In genomic region chr2:203535078-203535783, GRCh38 we compare ENCODE assay signal across 8 cellular contexts. TPM values are rescaled to one million over a fixed set of nuclear protein-coding genes. Genes with fewer than 3 reads are reported as not detected.
DNase-seq lines count a peak whose midpoint lies in the region; ATAC-seq, FAIRE-seq and TF ChIP-seq lines count a peak whose summit lies in the region.

TSS of gene RAPH1 (minus strand) at chr2:203535301. CDS start at chr2:203495353, 39,948 bp downstream.

- peak; percentile 63 for ATAC-seq in HG02884 (IDR thresholded peaks at IDR 0.05; ENCODE audit: unreplicated experiment)

- peak within 1 kb of the TSS; percentile 64 for H3K4me3 ChIP-seq in GM06990 (replicated peaks; ENCODE audit: low read depth, low read length)
- H3K4me3 ChIP-seq in small intestine (ENCODE audit: low read depth in 1 of 2, low read length in 2 of 2): peak within 1 kb of the TSS; percentile 72 to 85

- H3K27me3 Mint-ChIP-seq in immature natural killer cell (ENCODE audit: low read depth in 3 of 3): peaks cover 21 to 44% (median 28%) of the 10 kb centered on the region in 3 donors

- H3K9me3 ChIP-seq in small intestine (ENCODE audit: control insufficient read depth, low read depth): no peaks in the 10 kb centered on the region

- H3K4me1 ChIP-seq in small intestine (ENCODE audit: control insufficient read depth in 2 of 2, insufficient read depth in 1 of 2, low read depth in 1 of 2, low read length in 1 of 2): no peaks in the 10 kb centered on the region

- peak; percentile 72 for DNase-seq in GM06990 (ENCODE audit: extremely low read depth, insufficient read length)
- peak; percentile 84 for DNase-seq in NCI-H2196 (lab: John Stamatoyannopoulos, UW; ENCODE audit: unreplicated experiment)
- peak; percentile 21 to 32 (median 24) for DNase-seq in activated CD4-positive, CD25-positive, alpha-beta regulatory T cell (lab: John Stamatoyannopoulos, UW)
- peak; percentile 48 for DNase-seq in central memory CD4-positive, alpha-beta T cell
- DNase-seq in immature natural killer cell: peak; percentile 21 to 30 (median 25)
- peak; percentile 89 for DNase-seq in small intestine
- no peak for DNase-seq in GF-D8 (lab: John Stamatoyannopoulos, UW)

- peak within 1 kb of the TSS; percentile 82 to 86 (median 84) for H3K4me3 Mint-ChIP-seq in immature natural killer cell

- H3K27ac ChIP-seq in small intestine (ENCODE audit: low read depth in 1 of 2, low read length in 1 of 2): peak within 1 kb of the TSS; percentile 98 to 99

- H3K27me3 ChIP-seq in GM06990 (replicated peaks; ENCODE audit: control insufficient read depth, insufficient read depth, low read length): peaks cover 2% of the 10 kb centered on the region
- no peaks in the 10 kb centered on the region for H3K27me3 ChIP-seq in small intestine (ENCODE audit: control insufficient read depth in 2 of 2, insufficient read depth in 2 of 2, low read length in 2 of 2)

- peaks cover 22 to 28% of the 10 kb centered on the region in 2 donors for H3K4me1 Mint-ChIP-seq in immature natural killer cell

- FAIRE-seq in small intestine (lab: Jason Lieb, UNC): no peak

- H3K27ac Mint-ChIP-seq in immature natural killer cell: no peak within 1 kb of the TSS

- peaks cover 0 to 5% (median 1%) of the 10 kb centered on the region in 6 donors for H3K9me3 Mint-ChIP-seq in immature natural killer cell

- TF ChIP-seq CTCF in GM06990 (IDR thresholded peaks at IDR 0.05; ENCODE audit: insufficient read depth, low read length, poor library complexity, severe bottlenecking): no peak

- H3K36me3 ChIP-seq in GM06990 (ENCODE audit: control insufficient read depth, insufficient read depth, low read length) (no peaks in the 10 kb centered on the region), small intestine (ENCODE audit: control insufficient read depth in 2 of 2, insufficient read depth in 2 of 2, low read length in 2 of 2) (no peaks in the 10 kb centered on the region)

- no peaks in the 10 kb centered on the region for H3K36me3 Mint-ChIP-seq in immature natural killer cell

- 0 to 1% (median 1%) methylated on average over 36 to 92 of the region's 92 CpGs for WGBS in small intestine, 3 donors

RNA-seq across cellular contexts. Expression of gene RAPH1, which starts in this region (rescaled TPM):
- polyA plus RNA-seq in immature natural killer cell (not detected), small intestine (1 to 10 TPM; 6.2 to 6.9 (median 6.8) TPM)

Comparison
In these comparisons a context has a peak if more than half of its experiments do, and no peak if none do; other contexts are left out.
1. RNA of gene RAPH1 (polyA plus RNA-seq): 6.2 to 6.9 TPM in small intestine; not detected in immature natural killer cell; every median in the first group is over 4 times any median in the second.
2. Peak in DNase-seq in immature natural killer cell; RNA of the gene not detected or under 1 TPM.